ENCODE assay signal across 8 cellular contexts in the genomic region with DNA sequence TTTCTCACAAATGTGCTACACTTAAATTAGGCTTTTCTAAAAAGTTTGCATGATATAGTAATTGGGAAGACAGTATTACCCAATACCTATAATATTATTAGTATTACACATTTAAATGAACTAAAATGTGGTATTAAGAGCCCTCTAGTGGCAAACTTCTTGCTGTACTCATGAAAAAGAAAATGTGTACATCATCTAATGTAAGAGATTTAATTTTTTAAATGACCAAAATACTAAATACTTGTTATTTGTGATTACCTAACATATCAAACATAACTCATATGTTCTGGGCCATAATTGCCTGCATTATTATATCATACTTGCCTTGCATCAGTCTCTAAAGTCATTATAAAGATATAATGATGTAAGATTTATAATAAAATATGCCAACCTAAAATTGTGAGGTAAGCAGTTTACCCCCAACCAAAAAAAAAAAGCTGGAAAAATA.
DNase-seq lines count a peak whose midpoint lies in the region; ATAC-seq and TF ChIP-seq lines count a peak whose summit lies in the region.

No MANE protein-coding gene starts in this region.

- peak in 1 of 3 donors; percentile 42 for ATAC-seq in natural killer cell
- no peak for ATAC-seq in natural killer cell treated with Interleukin-12 subunit alpha and Interleukin-12 subunit beta and Interleukin-15 and Interleukin-18, amount 100 ng/mL, for 72 hours
- ATAC-seq in lower lobe of right lung, result peak in 1 of 2 donors; percentile 53
- no peak for ATAC-seq in GM19397 (IDR thresholded peaks at IDR 0.05; ENCODE audit: unreplicated experiment)
- ATAC-seq in GM21381 (IDR thresholded peaks at IDR 0.05; ENCODE audit: unreplicated experiment), result no peak
- ATAC-seq in HG03175 (IDR thresholded peaks at IDR 0.05; ENCODE audit: unreplicated experiment), result no peak

- no peak overlapping the region for H3K27ac Mint-ChIP-seq in natural killer cell
- H3K27ac Mint-ChIP-seq in natural killer cell treated with Interleukin-12 subunit alpha and Interleukin-12 subunit beta and Interleukin-15 and Interleukin-18, amount 100 ng/mL, for 72 hours, result no peak overlapping the region

- H3K27ac ChIP-seq in breast epithelium, result no peak overlapping the region
- H3K27ac ChIP-seq in lower lobe of right lung, result no peak overlapping the region

- H3K36me3 Mint-ChIP-seq in natural killer cell, result no peaks in the 10 kb centered on the region
- H3K36me3 Mint-ChIP-seq in natural killer cell treated with Interleukin-12 subunit alpha and Interleukin-12 subunit beta and Interleukin-15 and Interleukin-18, amount 100 ng/mL, for 72 hours, result no peaks in the 10 kb centered on the region

- H3K4me1 ChIP-seq in breast epithelium (no peaks in the 10 kb centered on the region), lower lobe of right lung (no peaks in the 10 kb centered on the region)

- no peaks in the 10 kb centered on the region for H3K4me1 Mint-ChIP-seq in natural killer cell
- H3K4me1 Mint-ChIP-seq in natural killer cell treated with Interleukin-12 subunit alpha and Interleukin-12 subunit beta and Interleukin-15 and Interleukin-18, amount 100 ng/mL, for 72 hours (ENCODE audit: low read depth in 2 of 2), result no peaks in the 10 kb centered on the region

- no peak overlapping the region for H3K4me3 Mint-ChIP-seq in natural killer cell
- no peak overlapping the region for H3K4me3 Mint-ChIP-seq in natural killer cell treated with Interleukin-12 subunit alpha and Interleukin-12 subunit beta and Interleukin-15 and Interleukin-18, amount 100 ng/mL, for 72 hours

- H3K27me3 ChIP-seq in breast epithelium (no peaks in the 10 kb centered on the region), lower lobe of right lung (ENCODE audit: low read depth) (no peaks in the 10 kb centered on the region)

- TF ChIP-seq CTCF in natural killer cell (IDR thresholded peaks at IDR 0.05) (peak; percentile 86), breast epithelium (IDR thresholded peaks at IDR 0.05) (peak in 2 of 3 donors; percentile 47 to 51), lower lobe of right lung (IDR thresholded peaks at IDR 0.05) (peak; percentile 73)

- DNase-seq in natural killer cell (no peak), NCI-H2227 treated with DMSO at 0.1 percent for 48 hours (lab: John Stamatoyannopoulos, UW) (peak; percentile 24), breast epithelium (ENCODE audit: low spot score in 2 of 2) (no peak), lower lobe of right lung (no peak)
- DNase-seq in natural killer cell treated with Interleukin-12 subunit alpha and Interleukin-12 subunit beta and Interleukin-15 and Interleukin-18, amount 100 ng/mL, for 72 hours (ENCODE audit: low spot score), result no peak

- peaks cover 0 to 3% of the 10 kb centered on the region in 2 donors for H3K27me3 Mint-ChIP-seq in natural killer cell (ENCODE audit: low read depth in 2 of 2)
- no peaks in the 10 kb centered on the region for H3K27me3 Mint-ChIP-seq in natural killer cell treated with Interleukin-12 subunit alpha and Interleukin-12 subunit beta and Interleukin-15 and Interleukin-18, amount 100 ng/mL, for 72 hours

- H3K36me3 ChIP-seq in breast epithelium (no peaks in the 10 kb centered on the region), lower lobe of right lung (no peaks in the 10 kb centered on the region)

- H3K9me3 ChIP-seq in breast epithelium (no peaks in the 10 kb centered on the region), lower lobe of right lung (no peaks in the 10 kb centered on the region)

- intact Hi-C loops in natural killer cell (cut with micrococcal nuclease), result loop anchor here (1.0 kb wide), 1 partner anchor 139 kb away; no protein-coding TSS in a partner anchor
- intact Hi-C loops in breast epithelium (cut with DNase I; ENCODE audit: low total_unique reads), result no loop called here
- intact Hi-C loops in lower lobe of right lung (cut with DNase I), result no loop called here

- TF ChIP-seq POLR2A in breast epithelium (IDR thresholded peaks at IDR 0.05), result no peak

- H3K9me3 Mint-ChIP-seq in natural killer cell, result no peaks in the 10 kb centered on the region
- H3K9me3 Mint-ChIP-seq in natural killer cell treated with Interleukin-12 subunit alpha and Interleukin-12 subunit beta and Interleukin-15 and Interleukin-18, amount 100 ng/mL, for 72 hours, result no peaks in the 10 kb centered on the region

- H3K4me3 ChIP-seq in breast epithelium (no peak overlapping the region), lower lobe of right lung (no peak overlapping the region)
